In genomic region chr21:32030146-32030652, GRCh38 we compare ENCODE assay signal across 26 cellular contexts.
A peak's percentile ranks its signal among the peaks of the same experiment; 100 is the strongest.
DNase-seq lines count a peak whose midpoint lies in the region; ATAC-seq, FAIRE-seq and TF ChIP-seq lines count a peak whose summit lies in the region.
"Had no signal": no experiment of that assay in that cellular context is flagged by ENCODE, and none has a peak within 500 bp of the region (broad histone marks: within the 10 kb centered on the region; RNA-seq: fewer than 3 reads in every experiment).

No MANE protein-coding gene starts in this region.

- DNase-seq in bronchial epithelial cell (ENCODE audit: low read depth) (no peak), endodermal cell (peak; percentile 26), upper lobe of right lung (no peak), DMS79 (lab: John Stamatoyannopoulos, UW) (no peak), GM10266 (ENCODE audit: extremely low spot score) (no peak)
- no peak for DNase-seq in natural killer cell treated with Interleukin-12 subunit alpha and Interleukin-12 subunit beta and Interleukin-15 and Interleukin-18, amount 100 ng/mL, for 72 hours (ENCODE audit: low spot score)
- no peak for DNase-seq in activated CD8-positive, alpha-beta memory T cell treated with anti-CD3 and anti-CD28 coated beads for 24 hours
- DNase-seq: ACHN; BE2C; C1 segment of cervical spinal cord; CD4-positive, CD25-positive, alpha-beta regulatory T cell; CD8-positive, alpha-beta memory T cell; COR-L47; DMS 273 treated with DMSO at 0.1 percent for 48 hours; DMS53; GOT3; H7; HFFc6; IMR-90 had no signal

- H3K4me3 ChIP-seq in bronchial epithelial cell (ENCODE audit: low read depth, low read length) = no peak overlapping the region
- no peak overlapping the region for H3K4me3 ChIP-seq in endodermal cell (ENCODE audit: low read length)
- H3K4me3 ChIP-seq in upper lobe of right lung = no peak overlapping the region

- H3K27me3 ChIP-seq in bronchial epithelial cell (ENCODE audit: control insufficient read depth, insufficient read depth, low read length) (no peaks in the 10 kb centered on the region), endodermal cell (ENCODE audit: control insufficient read depth, insufficient read depth, low read length, poor library complexity, severe bottlenecking) (no peaks in the 10 kb centered on the region), upper lobe of right lung (no peaks in the 10 kb centered on the region)
- H3K27me3 ChIP-seq: BE2C had no signal

- no peak overlapping the region for H3K27ac ChIP-seq in endodermal cell (ENCODE audit: low read depth, low read length)
- H3K27ac ChIP-seq in upper lobe of right lung = no peak overlapping the region

- WGBS in endodermal cell (ENCODE audit: insufficient coverage in 1 of 2, insufficient read length in 1 of 2), 2 experiments = 64 to 68% methylated on average over 7 of the region's 7 CpGs

- intact Hi-C loops in upper lobe of right lung (cut with DNase I) = no loop called here

- FAIRE-seq in bronchial epithelial cell (lab: Jason Lieb, UNC) = peak; percentile 68
- FAIRE-seq: A204.1, G401.6, GM12892, GM18507, HTR-8/SVneo had no signal

- H3K36me3 ChIP-seq in bronchial epithelial cell (ENCODE audit: control insufficient read depth, insufficient read depth, low read length) = no peaks in the 10 kb centered on the region
- H3K36me3 ChIP-seq in endodermal cell (ENCODE audit: control insufficient read depth, insufficient read depth, low read length) = no peaks in the 10 kb centered on the region
- no peaks in the 10 kb centered on the region for H3K36me3 ChIP-seq in upper lobe of right lung
- H3K36me3 ChIP-seq: BE2C had no signal

- H3K36me3 Mint-ChIP-seq in endodermal cell (ENCODE audit: low read depth) = no peaks in the 10 kb centered on the region
- no peaks in the 10 kb centered on the region for H3K36me3 Mint-ChIP-seq in natural killer cell treated with Interleukin-12 subunit alpha and Interleukin-12 subunit beta and Interleukin-15 and Interleukin-18, amount 100 ng/mL, for 72 hours
- H3K36me3 Mint-ChIP-seq: CD4-positive, CD25-positive, alpha-beta regulatory T cell; CD8-positive, alpha-beta memory T cell had no signal

- H3K4me1 ChIP-seq in endodermal cell (ENCODE audit: control insufficient read depth, insufficient read depth, low read length) = no peaks in the 10 kb centered on the region
- no peaks in the 10 kb centered on the region for H3K4me1 ChIP-seq in upper lobe of right lung
- H3K4me1 ChIP-seq: BE2C had no signal

- no peak overlapping the region for H3K4me3 Mint-ChIP-seq in endodermal cell
- H3K4me3 Mint-ChIP-seq in natural killer cell treated with Interleukin-12 subunit alpha and Interleukin-12 subunit beta and Interleukin-15 and Interleukin-18, amount 100 ng/mL, for 72 hours = no peak overlapping the region
- H3K4me3 Mint-ChIP-seq: CD4-positive, CD25-positive, alpha-beta regulatory T cell; CD8-positive, alpha-beta memory T cell; HFFc6 had no signal

- H3K9ac ChIP-seq in endodermal cell (ENCODE audit: extremely low read depth, low read length, poor library complexity, severe bottlenecking) = no peak overlapping the region

- peaks cover 5% of the 10 kb centered on the region for H3K27me3 Mint-ChIP-seq in endodermal cell (ENCODE audit: insufficient read depth)
- H3K27me3 Mint-ChIP-seq in natural killer cell treated with Interleukin-12 subunit alpha and Interleukin-12 subunit beta and Interleukin-15 and Interleukin-18, amount 100 ng/mL, for 72 hours = no peaks in the 10 kb centered on the region
- H3K27me3 Mint-ChIP-seq: CD4-positive, CD25-positive, alpha-beta regulatory T cell had no signal

- H3K9me3 Mint-ChIP-seq in endodermal cell = no peaks in the 10 kb centered on the region
- H3K9me3 Mint-ChIP-seq in natural killer cell treated with Interleukin-12 subunit alpha and Interleukin-12 subunit beta and Interleukin-15 and Interleukin-18, amount 100 ng/mL, for 72 hours = peaks cover 3% of the 10 kb centered on the region

- ATAC-seq in natural killer cell treated with Interleukin-12 subunit alpha and Interleukin-12 subunit beta and Interleukin-15 and Interleukin-18, amount 100 ng/mL, for 72 hours = peak; percentile 17 to 46
- ATAC-seq in upper lobe of right lung = peak; percentile 50
- no peak for ATAC-seq in GM19324 (IDR thresholded peaks at IDR 0.05; ENCODE audit: low FRiP score, unreplicated experiment)
- ATAC-seq: HCT116 had no signal

- no peak for TF ChIP-seq CTCF in bronchial epithelial cell (IDR thresholded peaks at IDR 0.05; ENCODE audit: insufficient read depth, low read length, severe bottlenecking)
- no peak for TF ChIP-seq CTCF in endodermal cell (conservative IDR thresholded peaks at IDR 0.05)
- no peak for TF ChIP-seq CTCF in upper lobe of right lung (IDR thresholded peaks at IDR 0.05)
- TF ChIP-seq CTCF in GM10266 (IDR thresholded peaks at IDR 0.05; ENCODE audit: control insufficient read depth, insufficient read depth, low read depth, missing control alignments) = no peak

- H3K9me3 ChIP-seq in endodermal cell (ENCODE audit: control insufficient read depth, low read length) = no peaks in the 10 kb centered on the region
- no peaks in the 10 kb centered on the region for H3K9me3 ChIP-seq in upper lobe of right lung

- no peaks in the 10 kb centered on the region for H3K4me1 Mint-ChIP-seq in endodermal cell
- no peaks in the 10 kb centered on the region for H3K4me1 Mint-ChIP-seq in natural killer cell treated with Interleukin-12 subunit alpha and Interleukin-12 subunit beta and Interleukin-15 and Interleukin-18, amount 100 ng/mL, for 72 hours (ENCODE audit: low read depth in 2 of 2)
- H3K4me1 Mint-ChIP-seq: CD8-positive, alpha-beta memory T cell had no signal

- no peak overlapping the region for H3K27ac Mint-ChIP-seq in endodermal cell
- H3K27ac Mint-ChIP-seq in natural killer cell treated with Interleukin-12 subunit alpha and Interleukin-12 subunit beta and Interleukin-15 and Interleukin-18, amount 100 ng/mL, for 72 hours = no peak overlapping the region
- H3K27ac Mint-ChIP-seq: CD4-positive, CD25-positive, alpha-beta regulatory T cell; CD8-positive, alpha-beta memory T cell; HFFc6 had no signal
